Comparison of ENCODE assay signal across 10 cellular contexts in the genomic region with DNA sequence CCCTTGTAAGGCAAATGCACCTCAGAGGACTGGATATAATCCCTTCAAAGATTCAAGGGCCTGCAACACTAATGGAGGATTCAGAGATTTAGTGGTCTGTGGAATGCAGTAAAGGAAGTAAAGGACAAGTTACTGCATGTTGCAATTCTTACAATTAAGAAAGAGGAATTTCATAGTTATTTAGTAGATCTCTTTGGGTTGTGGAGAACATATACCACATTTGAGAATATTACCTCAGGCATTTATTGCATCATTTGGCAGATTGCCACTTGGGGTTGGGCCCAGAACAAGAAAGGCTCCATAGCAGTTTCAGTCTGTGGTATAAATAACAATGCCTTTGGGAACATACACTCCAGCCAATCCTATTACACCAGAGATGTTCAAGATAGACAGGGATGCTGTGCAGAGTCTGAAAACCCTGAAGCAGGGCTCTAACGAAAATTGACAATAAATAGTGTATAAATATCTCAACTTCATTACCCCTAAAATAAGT. TPM values are rescaled to one million over a fixed set of nuclear protein-coding genes. Genes with fewer than 3 reads are reported as not detected.
DNase-seq lines count a peak whose midpoint lies in the region; ATAC-seq and TF ChIP-seq lines count a peak whose summit lies in the region.
"Had no signal": no experiment of that assay in that cellular context is flagged by ENCODE, and none has a peak within 500 bp of the region (broad histone marks: within the 10 kb centered on the region; RNA-seq: fewer than 3 reads in every experiment).

No MANE protein-coding gene starts in this region.

- peak; percentile 76 for DNase-seq in CD14-positive monocyte (ENCODE audit: low spot score)
- peak; percentile 42 for DNase-seq in LoVo (ENCODE audit: low spot score)
- peak; percentile 43 for DNase-seq in amniotic stem cell (lab: John Stamatoyannopoulos, UW)
- DNase-seq in left lung, result no peak
- DNase-seq in NCI-H524 treated with DMSO at 0.1 percent for 48 hours (lab: John Stamatoyannopoulos, UW), result no peak
- DNase-seq in GM23338 (ENCODE audit: low spot score), result no peak
- no peak for DNase-seq in NCI-H1930 (lab: John Stamatoyannopoulos, UW)
- DNase-seq in mucosa of descending colon, result no peak
- DNase-seq: activated gamma-delta T cell, SHP77 had no signal

- H3K9me3 ChIP-seq in left lung (no peaks in the 10 kb centered on the region), mucosa of descending colon (no peaks in the 10 kb centered on the region)

- no peaks in the 10 kb centered on the region for H4K20me1 ChIP-seq in GM23338 (replicated peaks; ENCODE audit: insufficient read depth)

- H3K27ac Mint-ChIP-seq in CD14-positive monocyte (peak overlapping the region in 6 of 7 donors; percentile 7 to 79 (median 48)), GM23338 (no peak overlapping the region)

- H3K36me3 Mint-ChIP-seq in CD14-positive monocyte (no peaks in the 10 kb centered on the region), GM23338 (ENCODE audit: low read depth) (no peaks in the 10 kb centered on the region)

- H3K4me1 Mint-ChIP-seq in CD14-positive monocyte (peaks cover 23% of the 10 kb centered on the region), GM23338 (no peaks in the 10 kb centered on the region)

- ATAC-seq in left lung (peak; percentile 46), GM23338 (no peak), mucosa of descending colon (no peak)

- H3K4me3 Mint-ChIP-seq in CD14-positive monocyte (peak overlapping the region in 1 of 2 donors; percentile 12), GM23338 (no peak overlapping the region)

- H3K36me3 ChIP-seq in left lung (no peaks in the 10 kb centered on the region), GM23338 (ENCODE audit: insufficient read depth) (no peaks in the 10 kb centered on the region), mucosa of descending colon (ENCODE audit: low read depth) (no peaks in the 10 kb centered on the region)

- H3K4me2 ChIP-seq in GM23338, result no peak overlapping the region

- no peaks in the 10 kb centered on the region for H3K9me3 Mint-ChIP-seq in CD14-positive monocyte
- H3K9me3 Mint-ChIP-seq in GM23338, result no peaks in the 10 kb centered on the region

- no peaks in the 10 kb centered on the region for H3K27me3 Mint-ChIP-seq in CD14-positive monocyte (ENCODE audit: low read depth in 3 of 3)
- H3K27me3 Mint-ChIP-seq in GM23338 (ENCODE audit: insufficient read depth, low read depth, poor library complexity), result no peaks in the 10 kb centered on the region

- H3K79me2 ChIP-seq in GM23338 (replicated peaks; ENCODE audit: insufficient read depth), result no peaks in the 10 kb centered on the region

- no peaks in the 10 kb centered on the region for H3K27me3 ChIP-seq in left lung
- H3K27me3 ChIP-seq in GM23338 (ENCODE audit: insufficient read depth), result no peaks in the 10 kb centered on the region

- peaks cover 3% of the 10 kb centered on the region; the same call in 1 of the 2 replicates for H3K9me2 ChIP-seq in GM23338 (ENCODE audit: insufficient read depth)

- H3K27ac ChIP-seq in left lung (no peak overlapping the region), GM23338 (ENCODE audit: low read depth) (no peak overlapping the region)

- H3K4me3 ChIP-seq in left lung, result no peak overlapping the region
- H3K4me3 ChIP-seq in GM23338, result no peak overlapping the region
- no peak overlapping the region for H3K4me3 ChIP-seq in mucosa of descending colon

- H3K4me1 ChIP-seq in left lung, result no peaks in the 10 kb centered on the region
- H3K4me1 ChIP-seq in GM23338 (ENCODE audit: insufficient read depth), result no peaks in the 10 kb centered on the region
- H3K4me1 ChIP-seq in mucosa of descending colon (ENCODE audit: low read depth), result no peaks in the 10 kb centered on the region

- H3F3A ChIP-seq in GM23338 (replicated peaks; ENCODE audit: low read depth), result no peaks in the 10 kb centered on the region

- H2AFZ ChIP-seq in GM23338, result no peak overlapping the region

- TF ChIP-seq CTCF in CD14-positive monocyte (IDR thresholded peaks at IDR 0.05) (no peak), left lung (IDR thresholded peaks at IDR 0.05) (no peak), GM23338 (conservative IDR thresholded peaks at IDR 0.05; ENCODE audit: low read depth in 2 of 2) (no peak), mucosa of descending colon (IDR thresholded peaks at IDR 0.05) (no peak)

- intact Hi-C loops in CD14-positive monocyte (cut with micrococcal nuclease) (no loop called here), left lung (cut with DNase I) (no loop called here), mucosa of descending colon (cut with DNase I, micrococcal nuclease) (no loop called here)

TF ChIP-seq in GM23338, 12 proteins besides CTCF, POLR2A, EP300 and RAD21 (continues in another document):
- TF ChIP-seq, protein P1, sequence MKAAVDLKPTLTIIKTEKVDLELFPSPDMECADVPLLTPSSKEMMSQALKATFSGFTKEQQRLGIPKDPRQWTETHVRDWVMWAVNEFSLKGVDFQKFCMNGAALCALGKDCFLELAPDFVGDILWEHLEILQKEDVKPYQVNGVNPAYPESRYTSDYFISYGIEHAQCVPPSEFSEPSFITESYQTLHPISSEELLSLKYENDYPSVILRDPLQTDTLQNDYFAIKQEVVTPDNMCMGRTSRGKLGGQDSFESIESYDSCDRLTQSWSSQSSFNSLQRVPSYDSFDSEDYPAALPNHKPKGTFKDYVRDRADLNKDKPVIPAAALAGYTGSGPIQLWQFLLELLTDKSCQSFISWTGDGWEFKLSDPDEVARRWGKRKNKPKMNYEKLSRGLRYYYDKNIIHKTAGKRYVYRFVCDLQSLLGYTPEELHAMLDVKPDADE (IDR thresholded peaks at IDR 0.05), result no peak
- TF ChIP-seq EZH2 (IDR thresholded peaks at IDR 0.05; ENCODE audit: low read depth, unreplicated experiment), result no peak
- no peak for TF ChIP-seq POLR2AphosphoS5 (IDR thresholded peaks at IDR 0.05; ENCODE audit: low read depth)

RNA-seq across cellular contexts. Expression of a gene that starts 20.9 kb away (rescaled TPM):
- 1 to 10 TPM; 3.2 to 4.1 TPM for polyA plus RNA-seq in CD14-positive monocyte
- 10 to 100 TPM in 1 of 2 donors, 1 to 10 TPM in 1; 4.9 to 11.0 TPM for total RNA-seq in left lung
- 8.0 and 17.8 TPM in 2 replicates for total RNA-seq in GM23338 (2014; rRNA removed; shearing (Covaris generic))
- 3.5 and 3.7 TPM in 2 replicates for polyA plus RNA-seq in GM23338 (2016; fragmentation: Nextera tagmentation; extraction: Ambion mirVana)
- total RNA-seq in mucosa of descending colon, result 10 to 100 TPM in 1 of 3 donors, 1 to 10 TPM in 2; 4.7 to 52.4 (median 5.3) TPM

RNA-seq across cellular contexts. Expression of a gene that starts 58.4 kb away (rescaled TPM):
- 1 to 10 TPM in 1 of 2 donors, under 1 TPM in 1; 0.83 to 1.1 TPM for polyA plus RNA-seq in CD14-positive monocyte
- 10 to 100 TPM in 1 of 2 donors, 1 to 10 TPM in 1; 7.7 to 11.3 TPM for total RNA-seq in left lung
- total RNA-seq in GM23338 (2014; rRNA removed; shearing (Covaris generic)), result 21.3 and 25.4 TPM in 2 replicates
- 6.5 and 6.7 TPM in 2 replicates for polyA plus RNA-seq in GM23338 (2016; fragmentation: Nextera tagmentation; extraction: Ambion mirVana)
- total RNA-seq in mucosa of descending colon, result 10 to 100 TPM in 1 of 3 donors, 1 to 10 TPM in 2; 6.3 to 34.7 (median 7.1) TPM

Comparison
In these comparisons a context has a peak if more than half of its experiments do, and no peak if none do; other contexts are left out.
1. DNase-seq: peak in CD14-positive monocyte (single experiment), LoVo (single experiment) and amniotic stem cell (single experiment); none in left lung (0 of 2), NCI-H524 treated with DMSO at 0.1 percent for 48 hours (single experiment), GM23338 (single experiment), NCI-H1930 (0 of 2) and mucosa of descending colon (0 of 3).